ENCODE assay signal across 8 cellular contexts in genomic region chr9:137551656-137552534, GRCh38.
A peak's percentile ranks its signal among the peaks of the same experiment; 100 is the strongest.
DNase-seq lines count a peak whose midpoint lies in the region; ATAC-seq and TF ChIP-seq lines count a peak whose summit lies in the region.

MRPL41 (plus strand) TSS chr9:137551879; CDS start chr9:137552082, 203 bp downstream.

- DNase-seq in AG08396 (ENCODE audit: low spot score) (peak; percentile 98), NCI-H510A treated with DMSO at 0.1 percent for 48 hours (lab: John Stamatoyannopoulos, UW) (peak; percentile 84), choroid plexus epithelial cell (ENCODE audit: low read depth) (peak; percentile 86), kidney tubule cell (ENCODE audit: low spot score) (peak; percentile 91)
- peak; percentile 79 to 87 for DNase-seq in activated CD4-positive, alpha-beta T cell treated with anti-CD3 and anti-CD28 coated beads for 4 hours
- peak; percentile 70 to 90 (median 82) for DNase-seq in stimulated activated CD4-positive, alpha-beta T cell treated with anti-CD3 and anti-CD28 coated beads, Interleukin-1b, Interleukin-23, amount 100 ng/mL, for 24 hours (ENCODE audit: low read depth in 4 of 4, low spot score in 1 of 4)

- no peak for TF ChIP-seq CTCF in choroid plexus epithelial cell (conservative IDR thresholded peaks at IDR 0.05; ENCODE audit: low read depth, low read length)

- TF ChIP-seq POLR2A in GM18951 (IDR thresholded peaks at IDR 0.05; ENCODE audit: extremely low read depth, insufficient read depth, insufficient read length): peak; percentile 92

- H3K4me3 ChIP-seq in choroid plexus epithelial cell (ENCODE audit: low read depth, low read length): peak within 1 kb of the TSS; percentile 90

- ATAC-seq in HG03175 (IDR thresholded peaks at IDR 0.05; ENCODE audit: unreplicated experiment): peak; percentile 74

- in situ Hi-C loops in GM18951 (cut with MboI; ENCODE audit: low sequenced_read_pairs, unreplicated experiment): no loop called here

Comparison
In these comparisons a context has a peak if more than half of its experiments do, and no peak if none do; other contexts are left out.
1. Peak in every context shown above with its lines: DNase-seq, ATAC-seq and H3K4me3 ChIP-seq.